Comparison of ENCODE assay signal across 25 cellular contexts in genomic region chr12:23423097-23423687, GRCh38.
"Had no signal": no experiment of that assay in that cellular context is flagged by ENCODE, and none has a peak within 500 bp of the region (broad histone marks: within the 10 kb centered on the region; RNA-seq: fewer than 3 reads in every experiment).

No MANE protein-coding gene starts in this region.

- H3K27me3 ChIP-seq: colonic mucosa, esophagus muscularis mucosa, foreskin keratinocyte, gastrocnemius medialis, heart right ventricle, left lung had no signal

- H3K27ac ChIP-seq: colonic mucosa, esophagus muscularis mucosa, foreskin keratinocyte, gastrocnemius medialis, heart right ventricle, left lung, lower lobe of right lung had no signal

- H3K36me3 ChIP-seq: colonic mucosa, esophagus muscularis mucosa, gastrocnemius medialis, heart right ventricle, left lung, lower lobe of right lung had no signal

- H3K4me3 Mint-ChIP-seq: dendritic cell treated with granulocyte-macrophage colony-stimulating factor and Interleukin-4, amounts not matched to agents 40 ng/mL and 50 ng/mL, for 4 days; effector memory CD8-positive, alpha-beta T cell; immature natural killer cell; mesothelial cell of epicardium; naive B cell; naive thymus-derived CD8-positive, alpha-beta T cell had no signal

- DNase-seq: colonic mucosa; cortex of kidney; effector CD8-positive, alpha-beta T cell; effector memory CD8-positive, alpha-beta T cell; foreskin keratinocyte; gastrocnemius medialis; glutamatergic neuron; head of caudate nucleus; heart right ventricle; hippocampal formation; immature natural killer cell; left cardiac atrium; left lung; left ventricle myocardium superior; lower lobe of right lung; mesenchymal stem cell; mucosa of descending colon; naive B cell; naive thymus-derived CD8-positive, alpha-beta T cell had no signal

- H3K9me3 ChIP-seq: colonic mucosa, esophagus muscularis mucosa, gastrocnemius medialis, lower lobe of right lung, mucosa of descending colon had no signal

- H3K36me3 Mint-ChIP-seq: immature natural killer cell; mesothelial cell of epicardium; naive B cell; naive thymus-derived CD8-positive, alpha-beta T cell had no signal

- H3K4me3 ChIP-seq: colonic mucosa, esophagus muscularis mucosa, gastrocnemius medialis, heart right ventricle, left lung, lower lobe of right lung, mucosa of descending colon had no signal

- FAIRE-seq: endothelial cell of umbilical vein, islet of Langerhans, keratinocyte had no signal

- H3K4me1 ChIP-seq: colonic mucosa, esophagus muscularis mucosa, foreskin keratinocyte, gastrocnemius medialis, heart right ventricle, left lung, lower lobe of right lung had no signal

- H3K27ac Mint-ChIP-seq: dendritic cell treated with granulocyte-macrophage colony-stimulating factor and Interleukin-4, amounts not matched to agents 40 ng/mL and 50 ng/mL, for 4 days; effector memory CD8-positive, alpha-beta T cell; immature natural killer cell; mesothelial cell of epicardium; naive B cell; naive thymus-derived CD8-positive, alpha-beta T cell had no signal

- H3K27me3 Mint-ChIP-seq: dendritic cell treated with granulocyte-macrophage colony-stimulating factor and Interleukin-4, amounts not matched to agents 40 ng/mL and 50 ng/mL, for 4 days; effector memory CD8-positive, alpha-beta T cell; naive B cell; naive thymus-derived CD8-positive, alpha-beta T cell had no signal

- H3K4me1 Mint-ChIP-seq: immature natural killer cell; mesothelial cell of epicardium; naive B cell; naive thymus-derived CD8-positive, alpha-beta T cell had no signal
